Comparison of ENCODE assay signal across 19 cellular contexts in the genomic region with DNA sequence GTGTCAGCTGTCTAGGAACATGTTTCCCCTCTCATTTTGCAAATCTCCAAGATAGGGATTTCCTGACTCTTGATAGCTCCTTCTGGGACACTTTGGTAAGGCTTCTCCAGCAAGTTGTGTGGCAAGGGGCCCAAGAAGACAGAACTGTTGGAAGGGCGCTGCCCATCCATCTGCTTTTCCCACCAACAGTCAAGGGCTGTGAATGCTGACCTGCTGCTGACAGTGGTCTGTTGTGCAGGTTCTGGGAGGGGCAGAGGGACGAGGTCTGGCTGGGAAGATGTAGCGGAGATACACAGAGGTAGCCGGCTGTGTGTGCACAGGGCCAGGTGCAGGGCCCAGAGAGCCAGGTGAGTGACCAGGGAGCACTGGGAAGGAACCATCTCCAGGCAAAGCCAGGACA. TPM values are rescaled to one million over a fixed set of nuclear protein-coding genes. Genes with fewer than 3 reads are reported as not detected.
DNase-seq lines count a peak whose midpoint lies in the region; ATAC-seq and TF ChIP-seq lines count a peak whose summit lies in the region.
"Had no signal": no experiment of that assay in that cellular context is flagged by ENCODE, and none has a peak within 500 bp of the region (broad histone marks: within the 10 kb centered on the region; RNA-seq: fewer than 3 reads in every experiment).

No MANE protein-coding gene starts in this region.

- ATAC-seq in GM21360 (IDR thresholded peaks at IDR 0.05; ENCODE audit: unreplicated experiment), result no peak
- ATAC-seq: A549 had no signal

- no peak overlapping the region for H3K4me3 Mint-ChIP-seq in activated CD4-positive, alpha-beta memory T cell treated with anti-CD3 and anti-CD28 coated beads, Interleukin-2, amount 10 ng/mL, durations not matched to agents 7 days and 5 days
- no peak overlapping the region for H3K4me3 Mint-ChIP-seq in activated CD4-positive, alpha-beta memory T cell treated with anti-CD3 and anti-CD28 coated beads for 36 hours
- H3K4me3 Mint-ChIP-seq in progenitor cell of endocrine pancreas (ENCODE audit: low read depth), result no peak overlapping the region
- H3K4me3 Mint-ChIP-seq: dendritic cell treated with granulocyte-macrophage colony-stimulating factor and Interleukin-4, amounts not matched to agents 40 ng/mL and 50 ng/mL, for 4 days; stimulated activated naive CD8-positive, alpha-beta T cell treated with anti-CD3 and anti-CD28 coated beads, Interleukin-15, Interleukin-2, amounts not matched to agents 100 ng/mL and 50 ng/mL, for 24 hours had no signal

- CTCF ChIA-PET in activated CD4-positive, alpha-beta memory T cell treated with anti-CD3 and anti-CD28 coated beads, Interleukin-2, amount 10 ng/mL, durations not matched to agents 7 days and 5 days (lab: Charles Lee), result no interaction called here
- CTCF ChIA-PET in activated CD4-positive, alpha-beta memory T cell treated with anti-CD3 and anti-CD28 coated beads for 36 hours (lab: Charles Lee), result no interaction called here

- peak overlapping the region; percentile 21 for H3K27ac Mint-ChIP-seq in activated CD4-positive, alpha-beta memory T cell treated with anti-CD3 and anti-CD28 coated beads, Interleukin-2, amount 10 ng/mL, durations not matched to agents 7 days and 5 days
- no peak overlapping the region for H3K27ac Mint-ChIP-seq in activated CD4-positive, alpha-beta memory T cell treated with anti-CD3 and anti-CD28 coated beads for 36 hours
- peak overlapping the region; percentile 89 for H3K27ac Mint-ChIP-seq in progenitor cell of endocrine pancreas
- H3K27ac Mint-ChIP-seq: dendritic cell treated with granulocyte-macrophage colony-stimulating factor and Interleukin-4, amounts not matched to agents 40 ng/mL and 50 ng/mL, for 4 days; stimulated activated naive CD8-positive, alpha-beta T cell treated with anti-CD3 and anti-CD28 coated beads, Interleukin-15, Interleukin-2, amounts not matched to agents 100 ng/mL and 50 ng/mL, for 24 hours had no signal

- intact Hi-C loops in activated CD4-positive, alpha-beta memory T cell treated with anti-CD3 and anti-CD28 coated beads for 36 hours (cut with micrococcal nuclease), result no loop called here
- intact Hi-C loops in posterior vena cava (cut with DNase I), result loop anchor here in 1 of 2 donors (5.0 kb wide), 2 partner anchors 35 to 530 kb away; no protein-coding TSS in a partner anchor

- peaks cover 25% of the 10 kb centered on the region for H3K36me3 Mint-ChIP-seq in activated CD4-positive, alpha-beta memory T cell treated with anti-CD3 and anti-CD28 coated beads, Interleukin-2, amount 10 ng/mL, durations not matched to agents 7 days and 5 days (ENCODE audit: low read depth)
- H3K36me3 Mint-ChIP-seq in activated CD4-positive, alpha-beta memory T cell treated with anti-CD3 and anti-CD28 coated beads for 36 hours, result peaks cover 12% of the 10 kb centered on the region
- H3K36me3 Mint-ChIP-seq in progenitor cell of endocrine pancreas (ENCODE audit: insufficient read depth), result peaks cover 11% of the 10 kb centered on the region

- peaks cover 8% of the 10 kb centered on the region for H3K4me1 Mint-ChIP-seq in activated CD4-positive, alpha-beta memory T cell treated with anti-CD3 and anti-CD28 coated beads, Interleukin-2, amount 10 ng/mL, durations not matched to agents 7 days and 5 days
- H3K4me1 Mint-ChIP-seq in activated CD4-positive, alpha-beta memory T cell treated with anti-CD3 and anti-CD28 coated beads for 36 hours (ENCODE audit: low read depth), result peaks cover 41% of the 10 kb centered on the region
- peaks cover 23% of the 10 kb centered on the region for H3K4me1 Mint-ChIP-seq in progenitor cell of endocrine pancreas (ENCODE audit: low read depth)

- no peaks in the 10 kb centered on the region for H3K9me3 Mint-ChIP-seq in activated CD4-positive, alpha-beta memory T cell treated with anti-CD3 and anti-CD28 coated beads, Interleukin-2, amount 10 ng/mL, durations not matched to agents 7 days and 5 days
- H3K9me3 Mint-ChIP-seq in activated CD4-positive, alpha-beta memory T cell treated with anti-CD3 and anti-CD28 coated beads for 36 hours, result no peaks in the 10 kb centered on the region
- no peaks in the 10 kb centered on the region for H3K9me3 Mint-ChIP-seq in progenitor cell of endocrine pancreas (ENCODE audit: low read depth)
- H3K9me3 Mint-ChIP-seq: dendritic cell treated with granulocyte-macrophage colony-stimulating factor and Interleukin-4, amounts not matched to agents 40 ng/mL and 50 ng/mL, for 4 days; stimulated activated naive CD8-positive, alpha-beta T cell treated with anti-CD3 and anti-CD28 coated beads, Interleukin-15, Interleukin-2, amounts not matched to agents 100 ng/mL and 50 ng/mL, for 24 hours had no signal

- H3K27me3 Mint-ChIP-seq in activated CD4-positive, alpha-beta memory T cell treated with anti-CD3 and anti-CD28 coated beads, Interleukin-2, amount 10 ng/mL, durations not matched to agents 7 days and 5 days, result no peaks in the 10 kb centered on the region
- H3K27me3 Mint-ChIP-seq in activated CD4-positive, alpha-beta memory T cell treated with anti-CD3 and anti-CD28 coated beads for 36 hours, result no peaks in the 10 kb centered on the region
- H3K27me3 Mint-ChIP-seq in progenitor cell of endocrine pancreas, result no peaks in the 10 kb centered on the region
- H3K27me3 Mint-ChIP-seq: dendritic cell treated with granulocyte-macrophage colony-stimulating factor and Interleukin-4, amounts not matched to agents 40 ng/mL and 50 ng/mL, for 4 days; stimulated activated naive CD8-positive, alpha-beta T cell treated with anti-CD3 and anti-CD28 coated beads, Interleukin-15, Interleukin-2, amounts not matched to agents 100 ng/mL and 50 ng/mL, for 24 hours had no signal

- no peak for TF ChIP-seq CTCF in progenitor cell of endocrine pancreas (IDR thresholded peaks at IDR 0.05; ENCODE audit: unreplicated experiment)

- POLR2A ChIA-PET in activated CD4-positive, alpha-beta memory T cell treated with anti-CD3 and anti-CD28 coated beads, Interleukin-2, amount 10 ng/mL, durations not matched to agents 7 days and 5 days (lab: Charles Lee), result no interaction called here
- POLR2A ChIA-PET in activated CD4-positive, alpha-beta memory T cell treated with anti-CD3 and anti-CD28 coated beads for 36 hours (lab: Charles Lee), result no interaction called here

- no peak for DNase-seq in activated CD4-positive, alpha-beta memory T cell treated with anti-CD3 and anti-CD28 coated beads, Interleukin-2, amount 10 ng/mL, durations not matched to agents 7 days and 5 days
- DNase-seq in activated CD4-positive, alpha-beta memory T cell treated with anti-CD3 and anti-CD28 coated beads for 36 hours, result no peak
- DNase-seq in NCI-H146 (lab: John Stamatoyannopoulos, UW), result peak; percentile 46
- DNase-seq in cerebellum (ENCODE audit: low spot score), result peak; percentile 61
- DNase-seq in progenitor cell of endocrine pancreas (ENCODE audit: low spot score, unreplicated experiment), result no peak
- no peak for DNase-seq in NCI-H2107 treated with DMSO at 0.1 percent for 48 hours (lab: John Stamatoyannopoulos, UW; ENCODE audit: unreplicated experiment)
- no peak for DNase-seq in posterior vena cava (ENCODE audit: low spot score)
- DNase-seq: activated CD4-positive, alpha-beta T cell treated with anti-CD3 and anti-CD28 coated beads for 1 hour; brain microvascular endothelial cell; KBM-7; NCI-H446 treated with DMSO at 0.1 percent for 48 hours; RPMI8226; spleen; stimulated activated CD4-positive, alpha-beta T cell treated with anti-CD3 and anti-CD28 coated beads, Interleukin-4, amount 100 ng/mL, for 24 hours had no signal

RNA-seq across cellular contexts. Expression of a gene that starts 12.2 kb away (rescaled TPM):
- total RNA-seq in activated CD4-positive, alpha-beta memory T cell treated with anti-CD3 and anti-CD28 coated beads, Interleukin-2, amount 10 ng/mL, durations not matched to agents 7 days and 5 days, result 10 to 100 TPM; 60.7 to 63.2 TPM
- total RNA-seq in activated CD4-positive, alpha-beta memory T cell treated with anti-CD3 and anti-CD28 coated beads for 36 hours, result 10 to 100 TPM; 60.4 to 69.0 TPM
- total RNA-seq in cerebellum, result 57.5 TPM
- 102 and 106 TPM in 2 replicates for total RNA-seq in progenitor cell of endocrine pancreas
- 10 to 100 TPM; 40.3 to 47.4 TPM for total RNA-seq in posterior vena cava

RNA-seq across cellular contexts. Expression of a gene that starts 47.3 kb away (rescaled TPM):
- under 1 TPM in 1 of 2 experiments, not detected in 1; 0.33 TPM for total RNA-seq in activated CD4-positive, alpha-beta memory T cell treated with anti-CD3 and anti-CD28 coated beads, Interleukin-2, amount 10 ng/mL, durations not matched to agents 7 days and 5 days
- under 1 TPM; 0.31 to 0.46 TPM for total RNA-seq in activated CD4-positive, alpha-beta memory T cell treated with anti-CD3 and anti-CD28 coated beads for 36 hours
- 6.8 TPM for total RNA-seq in cerebellum
- 10.1 and 10.3 TPM in 2 replicates for total RNA-seq in progenitor cell of endocrine pancreas
- total RNA-seq in posterior vena cava, result 1 to 10 TPM; 4.2 to 5.1 TPM

RNA-seq across cellular contexts. Expression of a gene that starts 50.8 kb away (rescaled TPM):
- total RNA-seq in activated CD4-positive, alpha-beta memory T cell treated with anti-CD3 and anti-CD28 coated beads, Interleukin-2, amount 10 ng/mL, durations not matched to agents 7 days and 5 days, result not detected
- under 1 TPM in 1 of 2 experiments, not detected in 1; 0.46 TPM for total RNA-seq in activated CD4-positive, alpha-beta memory T cell treated with anti-CD3 and anti-CD28 coated beads for 36 hours
- 5.5 TPM for total RNA-seq in cerebellum
- 2.4 and 3.6 TPM in 2 replicates for total RNA-seq in progenitor cell of endocrine pancreas
- under 1 TPM; 0.32 to 0.57 TPM for total RNA-seq in posterior vena cava
- total RNA-seq: endothelial cell of umbilical vein had no signal

Comparison
In these comparisons a context has a peak if more than half of its experiments do, and no peak if none do; other contexts are left out.
1. DNase-seq: peak in NCI-H146 (single experiment) and cerebellum (single experiment); none in activated CD4-positive, alpha-beta memory T cell treated with anti-CD3 and anti-CD28 coated beads, Interleukin-2, amount 10 ng/mL, durations not matched to agents 7 days and 5 days (single experiment), activated CD4-positive, alpha-beta memory T cell treated with anti-CD3 and anti-CD28 coated beads for 36 hours (single experiment), progenitor cell of endocrine pancreas (single experiment), NCI-H2107 treated with DMSO at 0.1 percent for 48 hours (single experiment) and posterior vena cava (single experiment).